ENCODE assay signal across 1 cellular context in genomic region chr6:31139599-31139998, GRCh38.
A peak's percentile ranks its signal among the peaks of the same experiment; 100 is the strongest.
TF ChIP-seq lines count a peak whose summit lies in the region.

No MANE protein-coding gene starts in this region.

TF ChIP-seq in GM23338, 12 proteins besides CTCF, POLR2A, EP300 and RAD21:
- TF ChIP-seq REST (IDR thresholded peaks at IDR 0.05; ENCODE audit: unreplicated experiment), result no peak
- TF ChIP-seq EZH2phosphoT487 (IDR thresholded peaks at IDR 0.05; ENCODE audit: unreplicated experiment), result no peak
- TF ChIP-seq STAT1 (IDR thresholded peaks at IDR 0.05; ENCODE audit: unreplicated experiment), result no peak
- no peak for TF ChIP-seq NANOG (IDR thresholded peaks at IDR 0.05; ENCODE audit: borderline replicate concordance)
- TF ChIP-seq ZNF462 (CRISPR knock-in tag; IDR thresholded peaks at IDR 0.05), result peak; percentile 79; the same call in 1 of the 2 replicates
- TF ChIP-seq ZNF331 (CRISPR knock-in tag; IDR thresholded peaks at IDR 0.05; ENCODE audit: low read depth), result no peak
- no peak for TF ChIP-seq ETS1 (IDR thresholded peaks at IDR 0.05)
- no peak for TF ChIP-seq POLR2AphosphoS5 (IDR thresholded peaks at IDR 0.05; ENCODE audit: low read depth)
